ENCODE assay signal across 7 cellular contexts in genomic region chr1:150487763-150488115, GRCh38. TPM values are rescaled to one million over a fixed set of nuclear protein-coding genes. Genes with fewer than 3 reads are reported as not detected.
DNase-seq lines count a peak whose midpoint lies in the region; ATAC-seq and TF ChIP-seq lines count a peak whose summit lies in the region.

No MANE protein-coding gene starts in this region.

- intact Hi-C loops in spleen (cut with DNase I; ENCODE audit: low total_unique reads): no loop called here

- H3K4me3 ChIP-seq in hepatocyte (peak overlapping the region; percentile 38), spleen (peak overlapping the region; percentile 65 to 94 (median 74))

- POLR2A ChIA-PET in activated CD4-positive, alpha-beta memory T cell treated with anti-CD3 and anti-CD28 coated beads, Interleukin-2, amount 10 ng/mL, durations not matched to agents 7 days and 5 days (lab: Charles Lee): interaction anchor here (0.6 to 7.2 kb wide), 28 partner anchors 9 to 477 kb away, joined by 3 to 45 read pairs (median 4); partner anchors contain the start of genes APH1A, ENSA, FALEC and GOLPH3L

- H3K4me1 ChIP-seq in hepatocyte (ENCODE audit: insufficient read depth) (peaks cover 4% of the 10 kb centered on the region), spleen (peaks cover 8 to 26% (median 16%) of the 10 kb centered on the region in 6 donors)

- H3K36me3 ChIP-seq in hepatocyte (replicated peaks; ENCODE audit: insufficient read depth, low read depth) (no peaks in the 10 kb centered on the region), spleen (peaks cover 0 to 41% (median 31%) of the 10 kb centered on the region in 6 donors)

- ATAC-seq in HG03439 (IDR thresholded peaks at IDR 0.05; ENCODE audit: unreplicated experiment) (peak; percentile 2), HG03025 (IDR thresholded peaks at IDR 0.05; ENCODE audit: low FRiP score, unreplicated experiment) (no peak), GM18502 (IDR thresholded peaks at IDR 0.05; ENCODE audit: poor library complexity, unreplicated experiment) (no peak)

- H3K9me3 ChIP-seq in hepatocyte (ENCODE audit: low read depth): no peaks in the 10 kb centered on the region
- H3K9me3 ChIP-seq in spleen: no peaks in the 10 kb centered on the region

- TF ChIP-seq CTCF in hepatocyte (IDR thresholded peaks at IDR 0.05; ENCODE audit: poor library complexity) (no peak), spleen (IDR thresholded peaks at IDR 0.05 in 8 of 11, conservative IDR thresholded peaks at IDR 0.05 in 3 of 11) (no peak)

- no peaks in the 10 kb centered on the region for H3K9me2 ChIP-seq in hepatocyte (replicated peaks; ENCODE audit: insufficient read depth)

- H3K4me2 ChIP-seq in hepatocyte: peak overlapping the region; percentile 83

- no peak for TF ChIP-seq POLR2A in spleen (IDR thresholded peaks at IDR 0.05)

- no peaks in the 10 kb centered on the region for H3K9me3 Mint-ChIP-seq in activated CD4-positive, alpha-beta memory T cell treated with anti-CD3 and anti-CD28 coated beads, Interleukin-2, amount 10 ng/mL, durations not matched to agents 7 days and 5 days

- no peak for DNase-seq in activated CD4-positive, alpha-beta memory T cell treated with anti-CD3 and anti-CD28 coated beads, Interleukin-2, amount 10 ng/mL, durations not matched to agents 7 days and 5 days
- no peak for DNase-seq in hepatocyte (ENCODE audit: low spot score)
- DNase-seq in spleen: peak; percentile 54
- no peak for DNase-seq in stimulated activated CD4-positive, alpha-beta T cell treated with anti-CD3 and anti-CD28 coated beads, Interleukin-2, amount 100 ng/mL, for 24 hours

- H3K4me1 Mint-ChIP-seq in activated CD4-positive, alpha-beta memory T cell treated with anti-CD3 and anti-CD28 coated beads, Interleukin-2, amount 10 ng/mL, durations not matched to agents 7 days and 5 days: peaks cover 25% of the 10 kb centered on the region

- H4K20me1 ChIP-seq in hepatocyte (ENCODE audit: insufficient read depth, poor library complexity, severe bottlenecking): no peaks in the 10 kb centered on the region

- 9% methylated on average over 7 of the region's 7 CpGs for WGBS in hepatocyte (ENCODE audit: low lambda C conversion rate, missing lambda C conversion rate)
- 0 to 3% (median 2%) methylated on average over 7 of the region's 7 CpGs for WGBS in spleen, 5 donors

- H3K27ac ChIP-seq in hepatocyte (peak overlapping the region; percentile 27), spleen (peak overlapping the region; percentile 61 to 92 (median 85))

- CTCF ChIA-PET in activated CD4-positive, alpha-beta memory T cell treated with anti-CD3 and anti-CD28 coated beads, Interleukin-2, amount 10 ng/mL, durations not matched to agents 7 days and 5 days (lab: Charles Lee): interaction anchor here (0.6 to 1.6 kb wide), 4 partner anchors 15 to 232 kb away, joined by 3 to 4 read pairs (median 4); partner anchors contain the start of gene FALEC

- H3K27me3 ChIP-seq in hepatocyte (no peaks in the 10 kb centered on the region), spleen (replicated peaks in 1 of 7) (no peaks in the 10 kb centered on the region)

- peak overlapping the region; percentile 85 for H3K27ac Mint-ChIP-seq in activated CD4-positive, alpha-beta memory T cell treated with anti-CD3 and anti-CD28 coated beads, Interleukin-2, amount 10 ng/mL, durations not matched to agents 7 days and 5 days

- H3K4me3 Mint-ChIP-seq in activated CD4-positive, alpha-beta memory T cell treated with anti-CD3 and anti-CD28 coated beads, Interleukin-2, amount 10 ng/mL, durations not matched to agents 7 days and 5 days: peak overlapping the region; percentile 83

- H3K79me2 ChIP-seq in hepatocyte: peaks cover 9% of the 10 kb centered on the region

- peaks cover 29% of the 10 kb centered on the region for H3K36me3 Mint-ChIP-seq in activated CD4-positive, alpha-beta memory T cell treated with anti-CD3 and anti-CD28 coated beads, Interleukin-2, amount 10 ng/mL, durations not matched to agents 7 days and 5 days (ENCODE audit: low read depth)

- peak overlapping the region; percentile 61 for H2AFZ ChIP-seq in hepatocyte

- H3K27me3 Mint-ChIP-seq in activated CD4-positive, alpha-beta memory T cell treated with anti-CD3 and anti-CD28 coated beads, Interleukin-2, amount 10 ng/mL, durations not matched to agents 7 days and 5 days: no peaks in the 10 kb centered on the region

RNA-seq across cellular contexts. Expression of gene TARS2, which starts 0.5 kb away (rescaled TPM):
- total RNA-seq in activated CD4-positive, alpha-beta memory T cell treated with anti-CD3 and anti-CD28 coated beads, Interleukin-2, amount 10 ng/mL, durations not matched to agents 7 days and 5 days: 10 to 100 TPM; 37.2 to 38.8 TPM
- 9.1 and 10.1 TPM in 2 replicates for total RNA-seq in hepatocyte
- 18.2 and 19.2 TPM in 2 replicates for polyA plus RNA-seq in hepatocyte
- total RNA-seq in spleen: 10 to 100 TPM; 14.6 to 30.4 (median 23.5) TPM
- 10 to 100 TPM; 18.7 to 19.4 (median 18.9) TPM for polyA plus RNA-seq in spleen

RNA-seq across cellular contexts. Expression of gene ECM1, which starts 20.2 kb away (rescaled TPM):
- total RNA-seq in activated CD4-positive, alpha-beta memory T cell treated with anti-CD3 and anti-CD28 coated beads, Interleukin-2, amount 10 ng/mL, durations not matched to agents 7 days and 5 days: 1 to 10 TPM; 2.4 to 3.8 TPM
- 1.0 and 3.0 TPM in 2 replicates for total RNA-seq in hepatocyte
- 7.1 and 8.8 TPM in 2 replicates for polyA plus RNA-seq in hepatocyte
- total RNA-seq in spleen: 10 to 100 TPM in 5 of 7 donors, 1 to 10 TPM in 2; 6.6 to 16.5 (median 13.6) TPM
- 1 to 10 TPM; 2.7 to 6.8 (median 6.4) TPM for polyA plus RNA-seq in spleen

RNA-seq across cellular contexts. Expression of gene FALEC, which starts 27.8 kb away (rescaled TPM):
- total RNA-seq in activated CD4-positive, alpha-beta memory T cell treated with anti-CD3 and anti-CD28 coated beads, Interleukin-2, amount 10 ng/mL, durations not matched to agents 7 days and 5 days: not detected
- total RNA-seq in hepatocyte (not detected in 2 replicates), spleen (1 to 10 TPM in 1 of 7 donors, under 1 TPM in 1, not detected in 5; 0.97 to 1.9 TPM)
- polyA plus RNA-seq in hepatocyte (0.39 TPM in 1 of 2 replicates, not detected in the other), spleen (under 1 TPM in 2 of 3 donors, not detected in 1; 0.20 to 0.29 TPM)
